Comparison of ENCODE assay signal across 8 cellular contexts in the genomic region with DNA sequence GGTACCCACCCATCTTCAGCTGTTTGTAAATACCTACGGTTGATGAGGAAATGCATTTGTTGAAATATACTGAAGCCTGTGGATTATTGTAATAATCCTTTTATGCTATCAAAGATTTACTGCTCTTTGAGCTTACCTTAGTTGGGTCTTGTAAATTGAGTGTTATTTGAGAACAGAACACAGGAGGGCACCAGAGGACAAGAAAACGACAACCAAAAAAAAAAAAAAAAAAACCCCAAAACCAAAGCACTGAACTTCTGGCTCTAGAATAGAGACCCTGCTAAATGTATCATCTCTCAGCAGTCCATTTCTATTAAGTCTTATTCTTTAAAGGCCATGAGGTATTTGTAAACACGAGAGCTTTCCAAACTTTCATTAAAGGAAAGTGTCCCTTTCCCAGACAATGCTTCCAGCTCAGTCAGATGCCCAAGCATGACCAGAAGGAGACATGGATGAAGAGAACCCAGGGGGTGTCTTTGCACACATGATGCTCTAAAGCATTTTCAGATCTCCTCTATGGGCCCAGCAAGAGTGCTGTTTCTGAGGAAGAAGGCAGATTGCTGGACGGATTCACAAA.
DNase-seq lines count a peak whose midpoint lies in the region; ATAC-seq and TF ChIP-seq lines count a peak whose summit lies in the region.

No MANE protein-coding gene starts in this region.

- no peak for TF ChIP-seq POLR2A in heart left ventricle (IDR thresholded peaks at IDR 0.05)

- CTCF ChIA-PET in activated CD4-positive, alpha-beta T cell treated with anti-CD3 and anti-CD28 coated beads, Interleukin-2, amount 10 ng/mL, durations not matched to agents 7 days and 5 days (lab: Charles Lee) = interaction anchor here (0.7 kb wide), 1 partner anchor 1103 kb away, joined by 3 read pairs; no protein-coding TSS in a partner anchor

- H3K36me3 ChIP-seq in heart left ventricle = no peaks in the 10 kb centered on the region

- no peaks in the 10 kb centered on the region for H3K27me3 Mint-ChIP-seq in activated CD4-positive, alpha-beta T cell treated with anti-CD3 and anti-CD28 coated beads, Interleukin-2, amount 10 ng/mL, durations not matched to agents 7 days and 5 days

- POLR2A ChIA-PET in activated CD4-positive, alpha-beta T cell treated with anti-CD3 and anti-CD28 coated beads, Interleukin-2, amount 10 ng/mL, durations not matched to agents 7 days and 5 days (lab: Charles Lee) = no interaction called here

- H3K9me3 Mint-ChIP-seq in activated CD4-positive, alpha-beta T cell treated with anti-CD3 and anti-CD28 coated beads, Interleukin-2, amount 10 ng/mL, durations not matched to agents 7 days and 5 days = no peaks in the 10 kb centered on the region

- peak in 11 of 12 donors; percentile 14 to 50 (median 34) for TF ChIP-seq CTCF in heart left ventricle (IDR thresholded peaks at IDR 0.05)
- TF ChIP-seq CTCF in epithelial cell of proximal tubule (conservative IDR thresholded peaks at IDR 0.05; ENCODE audit: low read depth, low read length) = peak; percentile 57

- no peak overlapping the region for H3K4me3 ChIP-seq in heart left ventricle
- no peak overlapping the region for H3K4me3 ChIP-seq in epithelial cell of proximal tubule (ENCODE audit: low read depth, low read length)

- H3K9me3 ChIP-seq in heart left ventricle = peaks cover 0 to 4% (median 0%) of the 10 kb centered on the region in 12 donors

- H3K36me3 Mint-ChIP-seq in activated CD4-positive, alpha-beta T cell treated with anti-CD3 and anti-CD28 coated beads, Interleukin-2, amount 10 ng/mL, durations not matched to agents 7 days and 5 days (ENCODE audit: low read depth) = no peaks in the 10 kb centered on the region

- H3K4me1 ChIP-seq in heart left ventricle = no peaks in the 10 kb centered on the region

- no peak overlapping the region for H3K27ac Mint-ChIP-seq in activated CD4-positive, alpha-beta T cell treated with anti-CD3 and anti-CD28 coated beads, Interleukin-2, amount 10 ng/mL, durations not matched to agents 7 days and 5 days

- intact Hi-C loops in heart left ventricle (cut with DNase I) = no loop called here
- intact Hi-C loops in left ventricle myocardium superior (cut with micrococcal nuclease) = no loop called here

- no peak overlapping the region for H3K27ac ChIP-seq in heart left ventricle

- ATAC-seq in heart left ventricle (no peak), left ventricle myocardium superior (no peak)

- H3K27me3 ChIP-seq in heart left ventricle = peaks cover 0 to 13% (median 0%) of the 10 kb centered on the region in 9 donors

- WGBS in heart left ventricle, 4 donors = 21 to 25% (median 24%) methylated on average over 4 of the region's 4 CpGs

- no peak for DNase-seq in heart left ventricle
- no peak for DNase-seq in left ventricle myocardium superior
- peak; percentile 32 for DNase-seq in NCI-H2227 (lab: John Stamatoyannopoulos, UW; ENCODE audit: unreplicated experiment)
- no peak for DNase-seq in epithelial cell of proximal tubule (ENCODE audit: low read depth)
- peak; percentile 23 for DNase-seq in smooth muscle cell of the brain vasculature (ENCODE audit: low read depth, low spot score)
- DNase-seq in NCI-H128 (lab: John Stamatoyannopoulos, UW; ENCODE audit: unreplicated experiment) = no peak
- no peak for DNase-seq in stimulated activated naive CD4-positive, alpha-beta T cell (lab: John Stamatoyannopoulos, UW)
- no peak for DNase-seq in activated CD4-positive, alpha-beta T cell treated with anti-CD3 and anti-CD28 coated beads, Interleukin-2, amount 10 ng/mL, durations not matched to agents 7 days and 5 days

- H3K4me1 Mint-ChIP-seq in activated CD4-positive, alpha-beta T cell treated with anti-CD3 and anti-CD28 coated beads, Interleukin-2, amount 10 ng/mL, durations not matched to agents 7 days and 5 days = no peaks in the 10 kb centered on the region

- H3K4me3 Mint-ChIP-seq in activated CD4-positive, alpha-beta T cell treated with anti-CD3 and anti-CD28 coated beads, Interleukin-2, amount 10 ng/mL, durations not matched to agents 7 days and 5 days = no peak overlapping the region

Comparison
In these comparisons a context has a peak if more than half of its experiments do, and no peak if none do; other contexts are left out.
1. DNase-seq: peak in NCI-H2227 (single experiment) and smooth muscle cell of the brain vasculature (single experiment); none in heart left ventricle (0 of 5), left ventricle myocardium superior (single experiment), epithelial cell of proximal tubule (single experiment), NCI-H128 (single experiment), stimulated activated naive CD4-positive, alpha-beta T cell (0 of 6) and activated CD4-positive, alpha-beta T cell treated with anti-CD3 and anti-CD28 coated beads, Interleukin-2, amount 10 ng/mL, durations not matched to agents 7 days and 5 days (single experiment).